ENCODE assay signal across 26 cellular contexts in genomic region chr12:49010092-49010668, GRCh38. TPM values are rescaled to one million over a fixed set of nuclear protein-coding genes. Genes with fewer than 3 reads are reported as not detected.
"Had no signal": no experiment of that assay in that cellular context is flagged by ENCODE, and none has a peak within 500 bp of the region (broad histone marks: within the 10 kb centered on the region; RNA-seq: fewer than 3 reads in every experiment).

No MANE protein-coding gene starts in this region.

- H3K27me3 Mint-ChIP-seq: activated CD4-positive, alpha-beta memory T cell treated with anti-CD3 and anti-CD28 coated beads, Interleukin-2, amount 10 ng/mL, durations not matched to agents 7 days and 5 days; activated CD4-positive, alpha-beta T cell treated with anti-CD3 and anti-CD28 coated beads, Interleukin-2, amount 10 ng/mL, durations not matched to agents 24 days and 14 days; natural killer cell treated with Interleukin-12 subunit alpha and Interleukin-12 subunit beta and Interleukin-15 and Interleukin-18, amount 100 ng/mL, for 72 hours; stimulated activated naive B cell treated with anti-CD40 and anti-IgM and Interleukin-4, amounts not matched to agents 10 μg/mL and 1 μg/mL and 100 μg/mL, for 72 hours had no signal

- H3K4me1 ChIP-seq: prostate gland, transverse colon, vagina had no signal

- H3K27me3 ChIP-seq: hepatocyte, neutrophil, ovary, transverse colon, vagina had no signal

- H3K36me3 ChIP-seq: ovary had no signal

- H3K9me3 Mint-ChIP-seq: activated CD4-positive, alpha-beta memory T cell treated with anti-CD3 and anti-CD28 coated beads, Interleukin-2, amount 10 ng/mL, durations not matched to agents 7 days and 5 days; activated CD4-positive, alpha-beta T cell treated with anti-CD3 and anti-CD28 coated beads, Interleukin-2, amount 10 ng/mL, durations not matched to agents 24 days and 14 days; activated naive CD4-positive, alpha-beta T cell treated with anti-CD3 and anti-CD28 coated beads for 36 hours; activated T-cell treated with anti-CD3 and anti-CD28 coated beads, Interleukin-2, amount 50 U/mL, for 4 hours; immature natural killer cell; natural killer cell treated with Interleukin-12 subunit alpha and Interleukin-12 subunit beta and Interleukin-15 and Interleukin-18, amount 100 ng/mL, for 72 hours; stimulated activated naive B cell treated with anti-CD40 and anti-IgM and Interleukin-4, amounts not matched to agents 10 μg/mL and 1 μg/mL and 100 μg/mL, for 72 hours had no signal

- DNase-seq: activated CD4-positive, alpha-beta memory T cell treated with anti-CD3 and anti-CD28 coated beads, Interleukin-2, amount 10 ng/mL, durations not matched to agents 7 days and 5 days; activated CD4-positive, alpha-beta T cell treated with anti-CD3 and anti-CD28 coated beads, Interleukin-2, amount 10 ng/mL, durations not matched to agents 24 days and 14 days; activated naive CD4-positive, alpha-beta T cell treated with anti-CD3 and anti-CD28 coated beads for 36 hours; activated T-cell treated with anti-CD3 and anti-CD28 coated beads, Interleukin-2, amount 50 U/mL, for 4 hours; cortex of kidney; foreskin melanocyte; glutamatergic neuron; immature natural killer cell; kidney glomerular epithelial cell; left ventricle myocardium superior; mammary epithelial cell; ovary; stimulated activated CD4-positive, alpha-beta T cell treated with anti-CD3 and anti-CD28 coated beads, Interleukin-2, amount 100 ng/mL, for 48 hours; stimulated activated CD8-positive, alpha-beta memory T cell treated with anti-CD3 and anti-CD28 coated beads, Interleukin-4, amount 100 ng/mL, for 48 hours; stimulated activated naive B cell treated with anti-CD40 and anti-IgM and Interleukin-4, amounts not matched to agents 10 μg/mL and 1 μg/mL and 100 μg/mL, for 72 hours; transverse colon had no signal

- H3K27ac Mint-ChIP-seq: activated CD4-positive, alpha-beta memory T cell treated with anti-CD3 and anti-CD28 coated beads, Interleukin-2, amount 10 ng/mL, durations not matched to agents 7 days and 5 days; activated CD4-positive, alpha-beta T cell treated with anti-CD3 and anti-CD28 coated beads, Interleukin-2, amount 10 ng/mL, durations not matched to agents 24 days and 14 days; activated naive CD4-positive, alpha-beta T cell treated with anti-CD3 and anti-CD28 coated beads for 36 hours; natural killer cell treated with Interleukin-12 subunit alpha and Interleukin-12 subunit beta and Interleukin-15 and Interleukin-18, amount 100 ng/mL, for 72 hours; stimulated activated naive B cell treated with anti-CD40 and anti-IgM and Interleukin-4, amounts not matched to agents 10 μg/mL and 1 μg/mL and 100 μg/mL, for 72 hours had no signal

- H3K4me3 Mint-ChIP-seq: activated CD4-positive, alpha-beta memory T cell treated with anti-CD3 and anti-CD28 coated beads, Interleukin-2, amount 10 ng/mL, durations not matched to agents 7 days and 5 days; activated CD4-positive, alpha-beta T cell treated with anti-CD3 and anti-CD28 coated beads, Interleukin-2, amount 10 ng/mL, durations not matched to agents 24 days and 14 days; activated naive CD4-positive, alpha-beta T cell treated with anti-CD3 and anti-CD28 coated beads for 36 hours; activated T-cell treated with anti-CD3 and anti-CD28 coated beads, Interleukin-2, amount 50 U/mL, for 4 hours; immature natural killer cell; natural killer cell treated with Interleukin-12 subunit alpha and Interleukin-12 subunit beta and Interleukin-15 and Interleukin-18, amount 100 ng/mL, for 72 hours; stimulated activated naive B cell treated with anti-CD40 and anti-IgM and Interleukin-4, amounts not matched to agents 10 μg/mL and 1 μg/mL and 100 μg/mL, for 72 hours had no signal

- H2AFZ ChIP-seq: hepatocyte had no signal

- H3K4me3 ChIP-seq: hepatocyte, ovary, prostate gland, transverse colon, vagina had no signal

- H3K4me2 ChIP-seq: hepatocyte had no signal

- ATAC-seq: activated T-cell treated with anti-CD3 and anti-CD28 coated beads, Interleukin-2, amount 50 U/mL, for 4 hours; left ventricle myocardium superior; natural killer cell treated with Interleukin-12 subunit alpha and Interleukin-12 subunit beta and Interleukin-15 and Interleukin-18, amount 100 ng/mL, for 72 hours; stimulated activated naive B cell treated with anti-CD40 and anti-IgM and Interleukin-4, amounts not matched to agents 10 μg/mL and 1 μg/mL and 100 μg/mL, for 72 hours had no signal

- H3K27ac ChIP-seq: hepatocyte, neutrophil, ovary, prostate gland, transverse colon, vagina had no signal

- H3K9me3 ChIP-seq: neutrophil, ovary, prostate gland, transverse colon, vagina had no signal

RNA-seq across cellular contexts. Expression of gene DDN, which starts 11.0 kb away (rescaled TPM):
- total RNA-seq: vagina had no signal
- polyA plus RNA-seq: hepatocyte, immature natural killer cell had no signal

RNA-seq across cellular contexts. Expression of gene WNT1, which starts 32.1 kb away (rescaled TPM):
- total RNA-seq: activated CD4-positive, alpha-beta T cell treated with anti-CD3 and anti-CD28 coated beads, Interleukin-2, amount 10 ng/mL, durations not matched to agents 24 days and 14 days; activated naive CD4-positive, alpha-beta T cell treated with anti-CD3 and anti-CD28 coated beads for 36 hours; activated T-cell treated with anti-CD3 and anti-CD28 coated beads, Interleukin-2, amount 50 U/mL, for 4 hours; cerebellum; epithelial cell of proximal tubule; fibroblast of lung; hepatocyte; left ventricle myocardium superior; mammary epithelial cell; natural killer cell treated with Interleukin-12 subunit alpha and Interleukin-12 subunit beta and Interleukin-15 and Interleukin-18, amount 100 ng/mL, for 72 hours; ovary; prostate gland; T-helper 2 cell treated with Interferon-gamma antibody and Interleukin-4, amounts not matched to agents 100 ng/mL and 5 ng/mL, for 36 hours; temporal lobe; transverse colon; vagina had no signal
- polyA plus RNA-seq: fibroblast of lung, hepatocyte, mammary epithelial cell, ovary had no signal

RNA-seq across cellular contexts. Expression of gene WNT10B, which starts 38.6 kb away (rescaled TPM):
- total RNA-seq: activated naive CD4-positive, alpha-beta T cell treated with anti-CD3 and anti-CD28 coated beads for 36 hours; epithelial cell of proximal tubule had no signal
